ENCODE assay signal across 10 cellular contexts in the genomic region with DNA sequence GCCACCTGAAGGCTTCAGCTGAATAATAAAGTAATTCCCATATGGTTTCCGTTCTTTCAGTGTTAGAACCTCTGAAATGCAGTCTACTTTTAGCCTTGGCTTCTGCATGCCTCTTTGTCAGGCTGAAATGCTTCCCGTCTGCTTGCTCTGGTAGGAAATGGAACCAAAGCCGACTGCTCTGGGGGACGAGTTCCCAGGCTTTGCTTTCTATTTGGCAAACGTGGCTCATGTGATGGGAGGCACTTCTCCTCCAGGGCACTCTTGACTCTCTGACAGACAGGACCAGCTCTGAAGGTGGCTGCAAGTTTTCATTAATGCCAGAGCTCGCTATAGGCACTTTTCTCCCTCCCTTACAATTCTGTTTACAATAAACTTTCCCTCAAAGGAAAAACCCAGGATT.
DNase-seq lines count a peak whose midpoint lies in the region; ATAC-seq, FAIRE-seq and TF ChIP-seq lines count a peak whose summit lies in the region.
"Had no signal": no experiment of that assay in that cellular context is flagged by ENCODE, and none has a peak within 500 bp of the region (broad histone marks: within the 10 kb centered on the region; RNA-seq: fewer than 3 reads in every experiment).

No MANE protein-coding gene starts in this region.

- intact Hi-C loops in lower lobe of right lung (cut with DNase I): no loop called here

- H4K91ac ChIP-seq in H1 (replicated peaks; ENCODE audit: insufficient read length, low read length): no peak overlapping the region

- DNase-seq in H1 (ENCODE audit: low read depth in 1 of 2, low spot score in 2 of 2) (no peak), lower lobe of right lung (no peak), thoracic aorta (ENCODE audit: low spot score) (no peak), RKO (ENCODE audit: low spot score) (no peak), GF-D8 (lab: John Stamatoyannopoulos, UW) (no peak), cortex of kidney (lab: John Stamatoyannopoulos, UW) (no peak)
- DNase-seq: Karpas-422 had no signal

- 0 out of 4 replicates have a peak, but pooled peaks cover 0 to 6% of the 10 kb centered on the region in 2 experiments for H3K79me2 ChIP-seq in H1 (ENCODE audit: control insufficient read depth in 1 of 2, insufficient read depth in 2 of 2, low read length in 2 of 2)

- H3K4me1 ChIP-seq in H1 (replicated peaks in 1 of 4; ENCODE audit: control insufficient read depth in 3 of 4, insufficient read depth in 4 of 4, low read length in 3 of 4): peaks cover 0 to 4% (median 2%) of the 10 kb centered on the region in 4 experiments; a peak in 2 of 7 replicates
- peaks cover 10% of the 10 kb centered on the region for H3K4me1 ChIP-seq in lower lobe of right lung
- peaks cover 12 to 43% of the 10 kb centered on the region in 2 donors for H3K4me1 ChIP-seq in thoracic aorta (ENCODE audit: control insufficient read depth in 1 of 2, low read depth in 2 of 2)

- H3K79me1 ChIP-seq in H1 (ENCODE audit: low read depth, low read length): no peaks in the 10 kb centered on the region

- H2BK120ac ChIP-seq in H1 (replicated peaks; ENCODE audit: low read depth, low read length): no peak overlapping the region

- H3K23ac ChIP-seq in H1 (ENCODE audit: insufficient read length): no peak overlapping the region

- TF ChIP-seq EP300 in H1 (IDR thresholded peaks at IDR 0.05; ENCODE audit: borderline replicate concordance in 1 of 2, low read depth in 2 of 2, low read length in 2 of 2): no peak

- no peak overlapping the region for H3K4me2 ChIP-seq in H1 (ENCODE audit: insufficient read depth in 1 of 2, low read depth in 2 of 2, low read length in 2 of 2)

- H2BK12ac ChIP-seq in H1 (ENCODE audit: low read depth, low read length): no peak overlapping the region

- H3K36me3 ChIP-seq in KOPT-K1 (ENCODE audit: insufficient read depth, low read length) (peaks cover 69% of the 10 kb centered on the region), H1 (ENCODE audit: control insufficient read depth in 2 of 4, insufficient read depth in 4 of 4, low read length in 3 of 4) (peaks cover 0 to 8% (median 2%) of the 10 kb centered on the region in 4 experiments; a peak in 3 of 8 replicates), lower lobe of right lung (no peaks in the 10 kb centered on the region), thoracic aorta (no peaks in the 10 kb centered on the region)

- peak overlapping the region; percentile 56 for H2BK5ac ChIP-seq in H1 (ENCODE audit: low read depth, low read length)

- H3K56ac ChIP-seq in H1 (replicated peaks; ENCODE audit: insufficient read length, low read depth, low read length): no peak overlapping the region

- TF ChIP-seq RAD21 in H1 (IDR thresholded peaks at IDR 0.05 in 1 of 2, conservative IDR thresholded peaks at IDR 0.05 in 1 of 2; ENCODE audit: low read depth in 2 of 2, low read length in 2 of 2): no peak

- H3K14ac ChIP-seq in H1 (ENCODE audit: insufficient read length): no peak overlapping the region

- H3K9me3 ChIP-seq in KOPT-K1 (ENCODE audit: insufficient read depth, low read length, poor library complexity, severe bottlenecking) (peaks cover 6% of the 10 kb centered on the region), H1 (ENCODE audit: insufficient read depth in 2 of 2, low read depth in 1 of 2, low read length in 1 of 2) (no peaks in the 10 kb centered on the region), lower lobe of right lung (no peaks in the 10 kb centered on the region), thoracic aorta (no peaks in the 10 kb centered on the region)

- H3K9ac ChIP-seq in H1 (replicated peaks in 1 of 4; ENCODE audit: extremely low read depth in 1 of 4, low read depth in 3 of 4, low read length in 3 of 4): no peak overlapping the region

- no peak for TF ChIP-seq CTCF in H1 (IDR thresholded peaks at IDR 0.05; ENCODE audit: control extremely low read depth in 1 of 3, insufficient read depth in 1 of 3, low read depth in 1 of 3, low read length in 3 of 3)
- TF ChIP-seq CTCF in lower lobe of right lung (IDR thresholded peaks at IDR 0.05): no peak
- TF ChIP-seq CTCF in thoracic aorta (IDR thresholded peaks at IDR 0.05): no peak

- H3K18ac ChIP-seq in H1 (ENCODE audit: extremely low read depth, low read length): no peak overlapping the region

- H3K23me2 ChIP-seq in H1 (ENCODE audit: low read depth, low read length): no peaks in the 10 kb centered on the region; the same call in 1 of the 2 replicates

- no peak overlapping the region for H4K8ac ChIP-seq in H1 (ENCODE audit: extremely low read depth, insufficient read depth, low read length)

- H4K20me1 ChIP-seq in H1 (replicated peaks in 1 of 2; ENCODE audit: control insufficient read depth in 1 of 2, insufficient read depth in 2 of 2, low read length in 2 of 2): no peaks in the 10 kb centered on the region

- no peak overlapping the region for H2BK20ac ChIP-seq in H1 (ENCODE audit: low read length)

- H4K5ac ChIP-seq in H1 (ENCODE audit: insufficient read length, low read depth, low read length): no peak overlapping the region

- H3K4me3 ChIP-seq in H1 (ENCODE audit: extremely low read depth in 1 of 4, insufficient read depth in 2 of 4, low read depth in 3 of 4, low read length in 4 of 4): no peak overlapping the region
- peak overlapping the region; percentile 30 for H3K4me3 ChIP-seq in lower lobe of right lung
- peak overlapping the region; percentile 58 for H3K4me3 ChIP-seq in thoracic aorta

- POLR2A ChIA-PET in H1 (lab: Charles Lee; ENCODE audit: partially characterized antibody): interaction anchor here (0.9 kb wide), 1 partner anchor 151 kb away, joined by 3 read pairs; no protein-coding TSS in a partner anchor

- H2AK5ac ChIP-seq in H1 (ENCODE audit: low read depth, low read length): no peak overlapping the region

- FAIRE-seq in H1 (lab: Jason Lieb, UNC): no peak
- FAIRE-seq: islet of Langerhans had no signal

- no peak for TF ChIP-seq POLR2A in H1 (IDR thresholded peaks at IDR 0.05; ENCODE audit: control extremely low read depth in 1 of 2, low read depth in 2 of 2, low read length in 2 of 2)

- H2BK15ac ChIP-seq in H1 (ENCODE audit: low read length): no peak overlapping the region

- CTCF ChIA-PET in H1 (lab: Charles Lee; ENCODE audit: partially characterized antibody): no interaction called here

- no peak overlapping the region for H3K4ac ChIP-seq in H1 (replicated peaks; ENCODE audit: insufficient read length, low read depth, low read length)

- 60% methylated on average over 6 of the region's 6 CpGs; no CpG with 5 or more reads in 1 of the 2 experiments for WGBS in H1 (ENCODE audit: extremely low coverage in 1 of 2, insufficient coverage in 1 of 2, insufficient read length in 1 of 2, insufficient replicate concordance in 2 of 2, low coverage in 1 of 2, low lambda C conversion rate in 2 of 2, missing lambda C conversion rate in 1 of 2), 2 experiments

- ATAC-seq in lower lobe of right lung: peak; percentile 54 to 56
- no peak for ATAC-seq in thoracic aorta (ENCODE audit: insufficient number of reproducible peaks, low FRiP score, low read depth)
- ATAC-seq in HG03025 (IDR thresholded peaks at IDR 0.05; ENCODE audit: low FRiP score, unreplicated experiment): no peak

- no peaks in the 10 kb centered on the region for H3K27me3 ChIP-seq in H1 (replicated peaks in 1 of 4; ENCODE audit: control insufficient read depth in 3 of 4, extremely low read depth in 1 of 4, insufficient read depth in 3 of 4, low read length in 3 of 4)
- H3K27me3 ChIP-seq in lower lobe of right lung (ENCODE audit: low read depth): no peaks in the 10 kb centered on the region
- no peaks in the 10 kb centered on the region for H3K27me3 ChIP-seq in thoracic aorta (replicated peaks; ENCODE audit: insufficient read depth)

- H2AFZ ChIP-seq in H1 (ENCODE audit: low read length): no peak overlapping the region

- peak overlapping the region; percentile 94 for H3K27ac ChIP-seq in KOPT-K1 (ENCODE audit: low read depth, low read length, poor library complexity, severe bottlenecking)
- no peak overlapping the region for H3K27ac ChIP-seq in H1 (ENCODE audit: low read depth, low read length)
- peak overlapping the region; percentile 68 for H3K27ac ChIP-seq in lower lobe of right lung
- H3K27ac ChIP-seq in thoracic aorta: peak overlapping the region; percentile 68 to 71

TF ChIP-seq in H1, 55 proteins besides CTCF, POLR2A, EP300 and RAD21:
- TF ChIP-seq TAF1 (IDR thresholded peaks at IDR 0.05; ENCODE audit: low read depth, low read length): no peak
- no peak for TF ChIP-seq HDAC6 (IDR thresholded peaks at IDR 0.05; ENCODE audit: low read depth, low read length)
- no peak for TF ChIP-seq RBBP5 (IDR thresholded peaks at IDR 0.05; ENCODE audit: borderline replicate concordance, low read depth, low read length)
- TF ChIP-seq, protein P1, sequence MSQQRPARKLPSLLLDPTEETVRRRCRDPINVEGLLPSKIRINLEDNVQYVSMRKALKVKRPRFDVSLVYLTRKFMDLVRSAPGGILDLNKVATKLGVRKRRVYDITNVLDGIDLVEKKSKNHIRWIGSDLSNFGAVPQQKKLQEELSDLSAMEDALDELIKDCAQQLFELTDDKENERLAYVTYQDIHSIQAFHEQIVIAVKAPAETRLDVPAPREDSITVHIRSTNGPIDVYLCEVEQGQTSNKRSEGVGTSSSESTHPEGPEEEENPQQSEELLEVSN (IDR thresholded peaks at IDR 0.05): no peak

Comparison
In these comparisons a context has a peak if more than half of its experiments do, and no peak if none do; other contexts are left out.
1. H3K4me3 ChIP-seq: peak in lower lobe of right lung (single experiment) and thoracic aorta (single experiment); none in H1 (0 of 4).
2. ATAC-seq: peak in lower lobe of right lung (2 of 2); none in thoracic aorta (single experiment) and HG03025 (single experiment).